9 cellular contexts compared by ENCODE assay signal in genomic region chr6:46131291-46131690, GRCh38. TPM values are rescaled to one million over a fixed set of nuclear protein-coding genes. Genes with fewer than 3 reads are reported as not detected.
A peak's percentile ranks its signal among the peaks of the same experiment; 100 is the strongest.
DNase-seq lines count a peak whose midpoint lies in the region; ATAC-seq and TF ChIP-seq lines count a peak whose summit lies in the region.
"Not testable (repeated sequence)": the region's sequence is repeated elsewhere in the genome, so short reads cannot be mapped to it uniquely, and the experiment has no call there.
"Had no signal": no experiment of that assay in that cellular context is flagged by ENCODE, and none has a peak within 500 bp of the region (broad histone marks: within the 10 kb centered on the region; RNA-seq: fewer than 3 reads in every experiment).

No MANE protein-coding gene starts in this region.

- H3K4me1 ChIP-seq in CD8-positive, alpha-beta memory T cell (ENCODE audit: insufficient read depth, low read length) = peaks cover 25% of the 10 kb centered on the region

- peak overlapping the region in 5 of 7 donors; percentile 18 to 99 (median 98) for H3K4me3 Mint-ChIP-seq in CD8-positive, alpha-beta memory T cell
- H3K4me3 Mint-ChIP-seq in activated CD8-positive, alpha-beta T cell treated with anti-CD3 and anti-CD28 coated beads for 36 hours = peak overlapping the region; percentile 39
- peak overlapping the region; percentile 90 for H3K4me3 Mint-ChIP-seq in activated T-helper 17 cell treated with anti-CD3 and anti-CD28 coated beads, Interleukin-2, amount 50 U/mL, for 72 hours
- peak overlapping the region; percentile 17 for H3K4me3 Mint-ChIP-seq in activated naive CD8-positive, alpha-beta T cell treated with anti-CD3 and anti-CD28 coated beads, Interleukin-2, amount 50 U/mL, for 24 hours
- peak overlapping the region; percentile 49 for H3K4me3 Mint-ChIP-seq in natural killer cell
- peak overlapping the region; percentile 52 for H3K4me3 Mint-ChIP-seq in type B pancreatic cell

- intact Hi-C loops in activated CD8-positive, alpha-beta T cell treated with anti-CD3 and anti-CD28 coated beads for 36 hours (cut with micrococcal nuclease); natural killer cell (cut with micrococcal nuclease): not testable (repeated sequence)

- not testable (repeated sequence) for H3K9me3 Mint-ChIP-seq in CD8-positive, alpha-beta memory T cell; activated CD8-positive, alpha-beta T cell treated with anti-CD3 and anti-CD28 coated beads for 36 hours; activated T-helper 17 cell treated with anti-CD3 and anti-CD28 coated beads, Interleukin-2, amount 50 U/mL, for 72 hours; activated naive CD8-positive, alpha-beta T cell treated with anti-CD3 and anti-CD28 coated beads, Interleukin-2, amount 50 U/mL, for 24 hours; natural killer cell; type B pancreatic cell

- H3K4me3 ChIP-seq in CD8-positive, alpha-beta memory T cell (ENCODE audit: low read length) = not testable (repeated sequence)
- peak overlapping the region; percentile 74 for H3K4me3 ChIP-seq in coronary artery

- H3K27ac ChIP-seq in CD8-positive, alpha-beta memory T cell (ENCODE audit: low read depth, low read length); coronary artery: not testable (repeated sequence)

- H3K27me3 Mint-ChIP-seq in CD8-positive, alpha-beta memory T cell; activated CD8-positive, alpha-beta T cell treated with anti-CD3 and anti-CD28 coated beads for 36 hours; activated T-helper 17 cell treated with anti-CD3 and anti-CD28 coated beads, Interleukin-2, amount 50 U/mL, for 72 hours; activated naive CD8-positive, alpha-beta T cell treated with anti-CD3 and anti-CD28 coated beads, Interleukin-2, amount 50 U/mL, for 24 hours; natural killer cell (ENCODE audit: low read depth in 2 of 2): not testable (repeated sequence)
- H3K27me3 Mint-ChIP-seq in type B pancreatic cell = peaks cover 41% of the 10 kb centered on the region

- TF ChIP-seq CTCF in activated CD8-positive, alpha-beta T cell treated with anti-CD3 and anti-CD28 coated beads for 36 hours (IDR thresholded peaks at IDR 0.05); coronary artery (IDR thresholded peaks at IDR 0.05); natural killer cell (IDR thresholded peaks at IDR 0.05); type B pancreatic cell (conservative IDR thresholded peaks at IDR 0.05): not testable (repeated sequence)

- POLR2A ChIA-PET in CD8-positive, alpha-beta memory T cell (lab: Charles Lee) = interaction anchor here (1.2 kb wide), 1 partner anchor 12 kb away, joined by 4 read pairs; no protein-coding TSS in a partner anchor
- POLR2A ChIA-PET in activated CD8-positive, alpha-beta T cell treated with anti-CD3 and anti-CD28 coated beads for 36 hours (lab: Charles Lee) = not testable (repeated sequence)

- peaks cover 51 to 85% (median 79%) of the 10 kb centered on the region in 3 donors for H3K4me1 Mint-ChIP-seq in CD8-positive, alpha-beta memory T cell
- peaks cover 42% of the 10 kb centered on the region for H3K4me1 Mint-ChIP-seq in activated CD8-positive, alpha-beta T cell treated with anti-CD3 and anti-CD28 coated beads for 36 hours (ENCODE audit: low read depth)
- H3K4me1 Mint-ChIP-seq in activated T-helper 17 cell treated with anti-CD3 and anti-CD28 coated beads, Interleukin-2, amount 50 U/mL, for 72 hours = peaks cover 15% of the 10 kb centered on the region
- peaks cover 53% of the 10 kb centered on the region for H3K4me1 Mint-ChIP-seq in activated naive CD8-positive, alpha-beta T cell treated with anti-CD3 and anti-CD28 coated beads, Interleukin-2, amount 50 U/mL, for 24 hours
- peaks cover 62 to 68% of the 10 kb centered on the region in 2 donors for H3K4me1 Mint-ChIP-seq in natural killer cell
- not testable (repeated sequence) for H3K4me1 Mint-ChIP-seq in type B pancreatic cell (ENCODE audit: unreplicated experiment)

- H3K27me3 ChIP-seq in CD8-positive, alpha-beta memory T cell (ENCODE audit: insufficient read depth, low read length, poor library complexity, severe bottlenecking) = not testable (repeated sequence)

- H3K27ac Mint-ChIP-seq in CD8-positive, alpha-beta memory T cell; activated CD8-positive, alpha-beta T cell treated with anti-CD3 and anti-CD28 coated beads for 36 hours; activated T-helper 17 cell treated with anti-CD3 and anti-CD28 coated beads, Interleukin-2, amount 50 U/mL, for 72 hours; activated naive CD8-positive, alpha-beta T cell treated with anti-CD3 and anti-CD28 coated beads, Interleukin-2, amount 50 U/mL, for 24 hours; natural killer cell; type B pancreatic cell: not testable (repeated sequence)

- CTCF ChIA-PET in CD8-positive, alpha-beta memory T cell (lab: Charles Lee) = interaction anchor here (3.1 kb wide), 1 partner anchor 41 kb away, joined by 14 read pairs; no protein-coding TSS in a partner anchor
- CTCF ChIA-PET in activated CD8-positive, alpha-beta T cell treated with anti-CD3 and anti-CD28 coated beads for 36 hours (lab: Charles Lee) = interaction anchor here (1.0 kb wide), 2 partner anchors 41 to 90 kb away, joined by 3 read pairs; no protein-coding TSS in a partner anchor

- peaks cover 0 to 12% (median 0%) of the 10 kb centered on the region in 3 donors for H3K36me3 Mint-ChIP-seq in CD8-positive, alpha-beta memory T cell
- not testable (repeated sequence) for H3K36me3 Mint-ChIP-seq in activated CD8-positive, alpha-beta T cell treated with anti-CD3 and anti-CD28 coated beads for 36 hours (ENCODE audit: low read depth); activated T-helper 17 cell treated with anti-CD3 and anti-CD28 coated beads, Interleukin-2, amount 50 U/mL, for 72 hours (ENCODE audit: low read depth); activated naive CD8-positive, alpha-beta T cell treated with anti-CD3 and anti-CD28 coated beads, Interleukin-2, amount 50 U/mL, for 24 hours (ENCODE audit: low read depth); natural killer cell; type B pancreatic cell

- not testable (repeated sequence) for H3K9me3 ChIP-seq in CD8-positive, alpha-beta memory T cell (ENCODE audit: low read length)

- not testable (repeated sequence) for ATAC-seq in activated CD8-positive, alpha-beta T cell treated with anti-CD3 and anti-CD28 coated beads for 36 hours; activated T-helper 17 cell treated with anti-CD3 and anti-CD28 coated beads, Interleukin-2, amount 50 U/mL, for 72 hours (replicated peaks); activated naive CD8-positive, alpha-beta T cell treated with anti-CD3 and anti-CD28 coated beads, Interleukin-2, amount 50 U/mL, for 24 hours; natural killer cell

- not testable (repeated sequence) for DNase-seq in CD8-positive, alpha-beta memory T cell; activated CD8-positive, alpha-beta T cell treated with anti-CD3 and anti-CD28 coated beads for 36 hours; activated naive CD8-positive, alpha-beta T cell treated with anti-CD3 and anti-CD28 coated beads, Interleukin-2, amount 50 U/mL, for 24 hours; coronary artery (ENCODE audit: low spot score); natural killer cell; type B pancreatic cell (ENCODE audit: extremely low spot score, unreplicated experiment)

- H3K36me3 ChIP-seq in CD8-positive, alpha-beta memory T cell (ENCODE audit: insufficient read depth, low read length) = not testable (repeated sequence)

RNA-seq across cellular contexts. Expression of gene ENPP4, which starts 1.5 kb away (rescaled TPM):
- 10 to 100 TPM; 13.0 to 13.2 TPM for total RNA-seq in CD8-positive, alpha-beta memory T cell
- polyA plus RNA-seq in CD8-positive, alpha-beta memory T cell = 11.1 TPM
- total RNA-seq in activated CD8-positive, alpha-beta T cell treated with anti-CD3 and anti-CD28 coated beads for 36 hours = 1 to 10 TPM; 6.6 to 7.3 TPM
- total RNA-seq in activated T-helper 17 cell treated with anti-CD3 and anti-CD28 coated beads, Interleukin-2, amount 50 U/mL, for 72 hours = 1 to 10 TPM; 7.4 to 9.1 TPM
- total RNA-seq in natural killer cell (10 to 100 TPM; 25.0 to 45.0 (median 26.6) TPM), type B pancreatic cell (ENCODE audit: low replicate concordance) (4.9 and 7.4 TPM in 2 replicates)

RNA-seq across cellular contexts. Expression of gene ENPP5, which starts 39.5 kb away (rescaled TPM):
- under 1 TPM; 0.42 to 0.48 TPM for total RNA-seq in CD8-positive, alpha-beta memory T cell
- 9.4 TPM for polyA plus RNA-seq in CD8-positive, alpha-beta memory T cell
- total RNA-seq in activated CD8-positive, alpha-beta T cell treated with anti-CD3 and anti-CD28 coated beads for 36 hours = under 1 TPM; 0.40 to 0.68 TPM
- total RNA-seq in activated T-helper 17 cell treated with anti-CD3 and anti-CD28 coated beads, Interleukin-2, amount 50 U/mL, for 72 hours = under 1 TPM in 1 of 2 donors, not detected in 1; 0.45 TPM
- 10 to 100 TPM in 1 of 3 donors, 1 to 10 TPM in 2; 9.3 to 13.4 (median 9.6) TPM for total RNA-seq in natural killer cell
- total RNA-seq in type B pancreatic cell (ENCODE audit: low replicate concordance) = 4.2 and 6.6 TPM in 2 replicates
- polyA plus RNA-seq: A549, CD14-positive monocyte had no signal

Comparison
In these comparisons a context has a peak if more than half of its experiments do, and no peak if none do; other contexts are left out.
1. H3K4me3 Mint-ChIP-seq: peak in every context shown above with its lines; median percentile 98 in CD8-positive, alpha-beta memory T cell; 90 in activated T-helper 17 cell treated with anti-CD3 and anti-CD28 coated beads, Interleukin-2, amount 50 U/mL, for 72 hours; 52 in type B pancreatic cell; 49 in natural killer cell; 39 in activated CD8-positive, alpha-beta T cell treated with anti-CD3 and anti-CD28 coated beads for 36 hours; 17 in activated naive CD8-positive, alpha-beta T cell treated with anti-CD3 and anti-CD28 coated beads, Interleukin-2, amount 50 U/mL, for 24 hours.